2 cellular contexts compared by ENCODE assay signal in genomic region chr11:60932605-60933346, GRCh38.
TF ChIP-seq lines count a peak whose summit lies in the region.

No MANE protein-coding gene starts in this region.

TF ChIP-seq in SK-N-SH, 30 proteins besides CTCF, POLR2A, EP300 and RAD21 (continued from another document):
- TF ChIP-seq PBX3 (IDR thresholded peaks at IDR 0.05) (no peak), NRF1 (IDR thresholded peaks at IDR 0.05; ENCODE audit: low read depth, low read length) (no peak), FOSL2 (IDR thresholded peaks at IDR 0.05; ENCODE audit: borderline replicate concordance, low read depth) (no peak), REST (IDR thresholded peaks at IDR 0.05; ENCODE audit: low read depth, low read length) (no peak), MEF2A (IDR thresholded peaks at IDR 0.05; ENCODE audit: borderline replicate concordance, low read depth) (no peak), FOXJ3 (CRISPR knock-in tag; IDR thresholded peaks at IDR 0.05) (no peak), RCOR1 (IDR thresholded peaks at IDR 0.05; ENCODE audit: low read length) (no peak), RFX5 (IDR thresholded peaks at IDR 0.05; ENCODE audit: low read length) (no peak), TAF1 (IDR thresholded peaks at IDR 0.05; ENCODE audit: borderline replicate concordance, low read depth, low read length) (no peak), MAX (IDR thresholded peaks at IDR 0.05; ENCODE audit: low read depth) (no peak), IRF3 (IDR thresholded peaks at IDR 0.05; ENCODE audit: low read depth, low read length) (no peak), USF2 (IDR thresholded peaks at IDR 0.05; ENCODE audit: borderline replicate concordance, low read depth, low read length) (no peak), RXRA (IDR thresholded peaks at IDR 0.05; ENCODE audit: borderline replicate concordance, low read depth) (no peak)

TF ChIP-seq in SK-N-SH treated with all-trans-retinoic acid at 6 μM for 48 hours, 23 proteins besides CTCF, POLR2A, EP300 and RAD21 (continued from another document):
- TF ChIP-seq TSHZ2 (CRISPR knock-in tag; IDR thresholded peaks at IDR 0.05): no peak
- TF ChIP-seq OSR1 (CRISPR knock-in tag; IDR thresholded peaks at IDR 0.05): no peak
- no peak for TF ChIP-seq ESRRG (CRISPR knock-in tag; IDR thresholded peaks at IDR 0.05)
- no peak for TF ChIP-seq TCF4 (CRISPR knock-in tag; IDR thresholded peaks at IDR 0.05; ENCODE audit: borderline replicate concordance)
- no peak for TF ChIP-seq ARNTL (CRISPR knock-in tag; IDR thresholded peaks at IDR 0.05; ENCODE audit: borderline replicate concordance, low read depth)
- TF ChIP-seq RARB (CRISPR knock-in tag; IDR thresholded peaks at IDR 0.05): no peak
- no peak for TF ChIP-seq ZC3H10 (CRISPR knock-in tag; IDR thresholded peaks at IDR 0.05)
- no peak for TF ChIP-seq ZFP30 (CRISPR knock-in tag; IDR thresholded peaks at IDR 0.05)
- no peak for TF ChIP-seq CSDC2 (CRISPR knock-in tag; IDR thresholded peaks at IDR 0.05)
- no peak for TF ChIP-seq ZNF70 (CRISPR knock-in tag; IDR thresholded peaks at IDR 0.05)
- TF ChIP-seq CREB5 (CRISPR knock-in tag; IDR thresholded peaks at IDR 0.05; ENCODE audit: low read depth): no peak
- no peak for TF ChIP-seq ZFP3 (CRISPR knock-in tag; IDR thresholded peaks at IDR 0.05)
- no peak for TF ChIP-seq CSRNP3 (CRISPR knock-in tag; IDR thresholded peaks at IDR 0.05)
TF ChIP-seq in SK-N-SH treated with all-trans-retinoic acid at 6 μM for 48 hours: peak in this region for 0.
